1 cellular context compared by ENCODE assay signal in the genomic region with DNA sequence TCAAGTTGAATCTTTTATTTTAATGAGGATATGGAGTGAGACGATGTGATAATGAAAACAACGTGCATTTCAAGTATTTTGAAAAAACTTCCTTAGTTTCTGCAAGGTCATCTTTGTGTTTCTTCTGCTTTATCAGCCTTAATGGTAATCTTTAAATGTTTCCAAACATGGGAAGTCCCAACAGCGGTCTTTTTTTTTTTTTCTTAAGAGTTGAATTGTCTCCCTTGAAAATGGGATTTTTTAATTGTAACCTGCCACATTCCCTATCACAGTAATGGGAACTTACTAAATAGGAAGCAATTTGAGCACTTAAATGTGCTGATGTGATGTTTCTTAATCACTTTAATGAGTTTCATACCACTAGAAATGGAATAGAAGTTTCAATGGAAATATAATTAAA.
A peak's percentile ranks its signal among the peaks of the same experiment; 100 is the strongest.
TF ChIP-seq lines count a peak whose summit lies in the region.

No MANE protein-coding gene starts in this region.

TF ChIP-seq in HepG2, 621 proteins besides CTCF, POLR2A, EP300 and RAD21:
- peak; percentile 57 to 64 for TF ChIP-seq MAFK (conservative IDR thresholded peaks at IDR 0.05 in 1 of 2, IDR thresholded peaks at IDR 0.05 in 1 of 2; ENCODE audit: low read length in 2 of 2)
- TF ChIP-seq NFIC (IDR thresholded peaks at IDR 0.05; ENCODE audit: low read length), result no peak
- TF ChIP-seq MAFF (IDR thresholded peaks at IDR 0.05; ENCODE audit: low read depth, low read length), result peak; percentile 48
